25 cellular contexts compared by ENCODE assay signal in genomic region chr1:4597020-4597419, GRCh38. TPM values are rescaled to one million over a fixed set of nuclear protein-coding genes. Genes with fewer than 3 reads are reported as not detected.
"Had no signal": no experiment of that assay in that cellular context is flagged by ENCODE, and none has a peak within 500 bp of the region (broad histone marks: within the 10 kb centered on the region; RNA-seq: fewer than 3 reads in every experiment).

No MANE protein-coding gene starts in this region.

- ATAC-seq: mucosa of descending colon; naive thymus-derived CD4-positive, alpha-beta T cell; natural killer cell treated with Interleukin-12 subunit alpha and Interleukin-12 subunit beta and Interleukin-15 and Interleukin-18, amount 100 ng/mL, for 72 hours; pancreas; right cardiac atrium; stimulated activated effector memory CD8-positive, alpha-beta T cell treated with anti-CD3 and anti-CD28 coated beads, Interleukin-12 subunit alpha, Interleukin-12 subunit beta, amount 100 ng/mL, for 72 hours had no signal

- H3K27ac Mint-ChIP-seq: immature natural killer cell; naive thymus-derived CD4-positive, alpha-beta T cell; natural killer cell treated with Interleukin-12 subunit alpha and Interleukin-12 subunit beta and Interleukin-15 and Interleukin-18, amount 100 ng/mL, for 72 hours; stimulated activated effector memory CD8-positive, alpha-beta T cell treated with anti-CD3 and anti-CD28 coated beads, Interleukin-12 subunit alpha, Interleukin-12 subunit beta, amount 100 ng/mL, for 72 hours; stimulated activated naive CD8-positive, alpha-beta T cell treated with anti-CD3 and anti-CD28 coated beads, Interleukin-15, Interleukin-2, amounts not matched to agents 100 ng/mL and 50 ng/mL, for 24 hours; type B pancreatic cell had no signal

- H3K4me3 Mint-ChIP-seq: immature natural killer cell; naive thymus-derived CD4-positive, alpha-beta T cell; natural killer cell treated with Interleukin-12 subunit alpha and Interleukin-12 subunit beta and Interleukin-15 and Interleukin-18, amount 100 ng/mL, for 72 hours; stimulated activated effector memory CD8-positive, alpha-beta T cell treated with anti-CD3 and anti-CD28 coated beads, Interleukin-12 subunit alpha, Interleukin-12 subunit beta, amount 100 ng/mL, for 72 hours; stimulated activated naive CD8-positive, alpha-beta T cell treated with anti-CD3 and anti-CD28 coated beads, Interleukin-15, Interleukin-2, amounts not matched to agents 100 ng/mL and 50 ng/mL, for 24 hours; type B pancreatic cell had no signal

- H3K36me3 Mint-ChIP-seq: immature natural killer cell; naive thymus-derived CD4-positive, alpha-beta T cell; natural killer cell treated with Interleukin-12 subunit alpha and Interleukin-12 subunit beta and Interleukin-15 and Interleukin-18, amount 100 ng/mL, for 72 hours; stimulated activated effector memory CD8-positive, alpha-beta T cell treated with anti-CD3 and anti-CD28 coated beads, Interleukin-12 subunit alpha, Interleukin-12 subunit beta, amount 100 ng/mL, for 72 hours; type B pancreatic cell had no signal

- H3K27ac ChIP-seq: left ventricle myocardium inferior, pancreas, prostate gland, sigmoid colon, spleen, tibial nerve, uterus had no signal

- H3K27me3 ChIP-seq: pancreas, tibial nerve, uterus had no signal

- H3K9me3 Mint-ChIP-seq: immature natural killer cell; natural killer cell treated with Interleukin-12 subunit alpha and Interleukin-12 subunit beta and Interleukin-15 and Interleukin-18, amount 100 ng/mL, for 72 hours; stimulated activated effector memory CD8-positive, alpha-beta T cell treated with anti-CD3 and anti-CD28 coated beads, Interleukin-12 subunit alpha, Interleukin-12 subunit beta, amount 100 ng/mL, for 72 hours; stimulated activated naive CD8-positive, alpha-beta T cell treated with anti-CD3 and anti-CD28 coated beads, Interleukin-15, Interleukin-2, amounts not matched to agents 100 ng/mL and 50 ng/mL, for 24 hours; type B pancreatic cell had no signal

- H3K4me1 ChIP-seq: left ventricle myocardium inferior, pancreas, prostate gland, sigmoid colon, spleen, tibial nerve, uterus had no signal

- H3K9me3 ChIP-seq: left ventricle myocardium inferior, mucosa of descending colon, pancreas, prostate gland, sigmoid colon, tibial nerve, uterus had no signal

- H3K36me3 ChIP-seq: left ventricle myocardium inferior, pancreas, prostate gland, sigmoid colon, spleen, tibial nerve, uterus had no signal

- DNase-seq: hypothalamus; immature natural killer cell; left ventricle myocardium inferior; mesendoderm; midbrain; mucosa of descending colon; naive thymus-derived CD4-positive, alpha-beta T cell; pancreas; retina; right cardiac atrium; sigmoid colon; small intestine; spleen; stimulated activated CD4-positive, alpha-beta T cell treated with anti-CD3 and anti-CD28 coated beads, Interleukin-4, amount 100 ng/mL, for 24 hours; stimulated activated naive CD4-positive, alpha-beta T cell; substantia nigra; uterus had no signal

- H3K4me3 ChIP-seq: left ventricle myocardium inferior, lung, mucosa of descending colon, pancreas, prostate gland, sigmoid colon, spleen, tibial nerve, uterus had no signal

- H3K4me1 Mint-ChIP-seq: immature natural killer cell; naive thymus-derived CD4-positive, alpha-beta T cell; stimulated activated effector memory CD8-positive, alpha-beta T cell treated with anti-CD3 and anti-CD28 coated beads, Interleukin-12 subunit alpha, Interleukin-12 subunit beta, amount 100 ng/mL, for 72 hours had no signal

RNA-seq across cellular contexts. Expression of gene AJAP1, which starts 57.4 kb away (rescaled TPM):
- total RNA-seq: myocyte; natural killer cell treated with Interleukin-12 subunit alpha and Interleukin-12 subunit beta and Interleukin-15 and Interleukin-18, amount 100 ng/mL, for 72 hours had no signal
- polyA plus RNA-seq: immature natural killer cell had no signal
